Comparison of ENCODE assay signal across 21 cellular contexts in genomic region chr1:76274302-76274701, GRCh38.
"Had no signal": no experiment of that assay in that cellular context is flagged by ENCODE, and none has a peak within 500 bp of the region (broad histone marks: within the 10 kb centered on the region; RNA-seq: fewer than 3 reads in every experiment).

No MANE protein-coding gene starts in this region.

- FAIRE-seq: frontal cortex, islet of Langerhans, small intestine had no signal

- H3K27me3 ChIP-seq: left lung, ovary, right lobe of liver, stomach, thyroid gland, vagina had no signal

- H3K36me3 Mint-ChIP-seq: natural killer cell had no signal

- H3K4me1 Mint-ChIP-seq: natural killer cell had no signal

- DNase-seq: dermis blood vessel endothelial cell; effector memory CD4-positive, alpha-beta T cell; left cardiac atrium; left lung; mesenchymal stem cell; natural killer cell; occipital lobe; ovary; retina; right lobe of liver; small intestine; stimulated activated CD4-positive, alpha-beta T cell treated with anti-CD3 and anti-CD28 coated beads, Interleukin-1b, Interleukin-23, amount 100 ng/mL, for 48 hours; stimulated activated CD4-positive, alpha-beta T cell treated with anti-CD3 and anti-CD28 coated beads, Interleukin-4, amount 100 ng/mL, for 1 hour; stimulated activated CD8-positive, alpha-beta memory T cell treated with anti-CD3 and anti-CD28 coated beads, Interleukin-4, amount 100 ng/mL, for 48 hours; stimulated activated naive CD4-positive, alpha-beta T cell treated with Interleukin-2 at 50 U/mL for 16 hours; stomach; thyroid gland had no signal

- H3K4me3 Mint-ChIP-seq: natural killer cell had no signal

- H3K4me1 ChIP-seq: right lobe of liver, vagina had no signal

- H3K27ac ChIP-seq: coronary artery, left lung, ovary, right lobe of liver, stomach, thyroid gland, vagina had no signal

- H3K4me3 ChIP-seq: coronary artery, left lung, ovary, right lobe of liver, stomach, thyroid gland, vagina had no signal

- H3K9me3 Mint-ChIP-seq: natural killer cell had no signal

- H3K9me3 ChIP-seq: left lung, ovary, right lobe of liver, stomach, thyroid gland, vagina had no signal

- H3K36me3 ChIP-seq: left lung, ovary, right lobe of liver, stomach, thyroid gland, vagina had no signal

- H3K27ac Mint-ChIP-seq: natural killer cell had no signal
